ENCODE assay signal across 20 cellular contexts in genomic region chr1:183346276-183346732, GRCh38.
DNase-seq lines count a peak whose midpoint lies in the region; ATAC-seq and TF ChIP-seq lines count a peak whose summit lies in the region.
"Had no signal": no experiment of that assay in that cellular context is flagged by ENCODE, and none has a peak within 500 bp of the region (broad histone marks: within the 10 kb centered on the region; RNA-seq: fewer than 3 reads in every experiment).

No MANE protein-coding gene starts in this region.

- no peak for ATAC-seq in GM18861 (IDR thresholded peaks at IDR 0.05; ENCODE audit: unreplicated experiment)
- ATAC-seq: activated T-cell treated with anti-CD3 and anti-CD28 coated beads, Interleukin-2, amount 50 U/mL, for 72 hours; stimulated activated effector memory CD8-positive, alpha-beta T cell treated with anti-CD3 and anti-CD28 coated beads, Interleukin-12 subunit alpha, Interleukin-12 subunit beta, amount 100 ng/mL, for 72 hours had no signal

- DNase-seq in CMK (ENCODE audit: low read depth) (peak; percentile 21), Kasumi-1 (lab: John Stamatoyannopoulos, UW) (peak; percentile 15 to 42), SKM-1 treated with dmso at 0.1 percent for 144 hours (lab: John Stamatoyannopoulos, UW; ENCODE audit: unreplicated experiment) (peak; percentile 65), mesothelial cell of epicardium (ENCODE audit: low spot score in 2 of 2, unreplicated experiment in 2 of 2) (no peak), DMS53 (lab: John Stamatoyannopoulos, UW) (no peak), NCI-H2171 (lab: John Stamatoyannopoulos, UW) (no peak), NCI-H748 (lab: John Stamatoyannopoulos, UW; ENCODE audit: unreplicated experiment) (no peak)
- DNase-seq: activated naive CD4-positive, alpha-beta T cell treated with anti-CD3 and anti-CD28 coated beads, Interleukin-2, amount 10 ng/mL, durations not matched to agents 7 days and 5 days; activated T-cell treated with anti-CD3 and anti-CD28 coated beads, Interleukin-2, amount 50 U/mL, for 72 hours; anterior cingulate cortex; H7; hippocampal formation; Karpas-422; NCI-H1417; NCI-H2171 treated with DMSO at 0.1 percent for 48 hours; NCI-H82; T1000 had no signal

- peaks cover 17% of the 10 kb centered on the region for H3K4me1 Mint-ChIP-seq in mesothelial cell of epicardium
- H3K4me1 Mint-ChIP-seq: central memory CD8-positive, alpha-beta T cell; stimulated activated effector memory CD8-positive, alpha-beta T cell treated with anti-CD3 and anti-CD28 coated beads, Interleukin-12 subunit alpha, Interleukin-12 subunit beta, amount 100 ng/mL, for 72 hours had no signal

- H3K4me3 Mint-ChIP-seq in mesothelial cell of epicardium = no peak overlapping the region
- H3K4me3 Mint-ChIP-seq: activated naive CD4-positive, alpha-beta T cell treated with anti-CD3 and anti-CD28 coated beads, Interleukin-2, amount 10 ng/mL, durations not matched to agents 7 days and 5 days; activated T-cell treated with anti-CD3 and anti-CD28 coated beads, Interleukin-2, amount 50 U/mL, for 72 hours; central memory CD8-positive, alpha-beta T cell; stimulated activated effector memory CD8-positive, alpha-beta T cell treated with anti-CD3 and anti-CD28 coated beads, Interleukin-12 subunit alpha, Interleukin-12 subunit beta, amount 100 ng/mL, for 72 hours had no signal

- H3K27me3 Mint-ChIP-seq in mesothelial cell of epicardium (ENCODE audit: low read depth) = no peaks in the 10 kb centered on the region

- H3K27ac Mint-ChIP-seq in mesothelial cell of epicardium = peak overlapping the region; percentile 18
- H3K27ac Mint-ChIP-seq: activated naive CD4-positive, alpha-beta T cell treated with anti-CD3 and anti-CD28 coated beads, Interleukin-2, amount 10 ng/mL, durations not matched to agents 7 days and 5 days; activated T-cell treated with anti-CD3 and anti-CD28 coated beads, Interleukin-2, amount 50 U/mL, for 72 hours; stimulated activated effector memory CD8-positive, alpha-beta T cell treated with anti-CD3 and anti-CD28 coated beads, Interleukin-12 subunit alpha, Interleukin-12 subunit beta, amount 100 ng/mL, for 72 hours had no signal

- H3K36me3 Mint-ChIP-seq in mesothelial cell of epicardium = no peaks in the 10 kb centered on the region
- H3K36me3 Mint-ChIP-seq: activated naive CD4-positive, alpha-beta T cell treated with anti-CD3 and anti-CD28 coated beads, Interleukin-2, amount 10 ng/mL, durations not matched to agents 7 days and 5 days; stimulated activated effector memory CD8-positive, alpha-beta T cell treated with anti-CD3 and anti-CD28 coated beads, Interleukin-12 subunit alpha, Interleukin-12 subunit beta, amount 100 ng/mL, for 72 hours had no signal

- no peaks in the 10 kb centered on the region for H3K9me3 Mint-ChIP-seq in mesothelial cell of epicardium
- H3K9me3 Mint-ChIP-seq: activated naive CD4-positive, alpha-beta T cell treated with anti-CD3 and anti-CD28 coated beads, Interleukin-2, amount 10 ng/mL, durations not matched to agents 7 days and 5 days; activated T-cell treated with anti-CD3 and anti-CD28 coated beads, Interleukin-2, amount 50 U/mL, for 72 hours; central memory CD8-positive, alpha-beta T cell; stimulated activated effector memory CD8-positive, alpha-beta T cell treated with anti-CD3 and anti-CD28 coated beads, Interleukin-12 subunit alpha, Interleukin-12 subunit beta, amount 100 ng/mL, for 72 hours had no signal

- TF ChIP-seq CTCF in mesothelial cell of epicardium (IDR thresholded peaks at IDR 0.05; ENCODE audit: unreplicated experiment) = no peak

Comparison
In these comparisons a context has a peak if more than half of its experiments do, and no peak if none do; other contexts are left out.
1. DNase-seq: peak in CMK (single experiment), Kasumi-1 (2 of 2) and SKM-1 treated with dmso at 0.1 percent for 144 hours (single experiment); none in mesothelial cell of epicardium (0 of 2), DMS53 (single experiment), NCI-H2171 (single experiment) and NCI-H748 (single experiment).